In genomic region chr1:112702420-112703261, GRCh38 we compare ENCODE assay signal across 11 cellular contexts. TPM values are rescaled to one million over a fixed set of nuclear protein-coding genes. Genes with fewer than 3 reads are reported as not detected.
DNase-seq lines count a peak whose midpoint lies in the region; TF ChIP-seq lines count a peak whose summit lies in the region.
"Had no signal": no experiment of that assay in that cellular context is flagged by ENCODE, and none has a peak within 500 bp of the region (broad histone marks: within the 10 kb centered on the region; RNA-seq: fewer than 3 reads in every experiment).

No MANE protein-coding gene starts in this region.

- H3K4me3 ChIP-seq in adipocyte (ENCODE audit: low read length): no peak overlapping the region
- no peak overlapping the region for H3K4me3 ChIP-seq in testis

- WGBS in testis, 2 donors: 74 to 83% methylated on average over 7 to 12 of the region's 12 CpGs

- H3K4me1 ChIP-seq in adipocyte (ENCODE audit: control insufficient read depth, insufficient read depth, low read length) (peaks cover 57% of the 10 kb centered on the region), testis (peaks cover 81% of the 10 kb centered on the region)

- peaks cover 44% of the 10 kb centered on the region for H3K36me3 ChIP-seq in adipocyte (ENCODE audit: control insufficient read depth, insufficient read depth, low read length, severe bottlenecking)
- no peaks in the 10 kb centered on the region for H3K36me3 ChIP-seq in testis (ENCODE audit: low read depth, missing control alignments)

- peaks cover 88% of the 10 kb centered on the region for H3K4me1 Mint-ChIP-seq in mesothelial cell of epicardium

- TF ChIP-seq POLR2A in testis (IDR thresholded peaks at IDR 0.05): no peak

- peaks cover 21% of the 10 kb centered on the region for H3K36me3 Mint-ChIP-seq in mesothelial cell of epicardium

- peak overlapping the region; percentile 98 for H3K27ac Mint-ChIP-seq in mesothelial cell of epicardium

- peak overlapping the region; percentile 10 for H3K4me3 Mint-ChIP-seq in mesothelial cell of epicardium

- peak overlapping the region; percentile 93 for H3K27ac ChIP-seq in testis
- H3K27ac ChIP-seq: VCaP had no signal

- TF ChIP-seq CTCF in mesothelial cell of epicardium (IDR thresholded peaks at IDR 0.05; ENCODE audit: unreplicated experiment) (no peak), testis (IDR thresholded peaks at IDR 0.05) (no peak)

- H3K9me3 Mint-ChIP-seq in mesothelial cell of epicardium: no peaks in the 10 kb centered on the region

- H3K9me3 ChIP-seq in adipocyte (ENCODE audit: control insufficient read depth, low read length): no peaks in the 10 kb centered on the region
- H3K9me3 ChIP-seq in testis: no peaks in the 10 kb centered on the region

- H3K9ac ChIP-seq in adipocyte (ENCODE audit: low read length): peak overlapping the region; percentile 30

- no peaks in the 10 kb centered on the region for H3K27me3 ChIP-seq in adipocyte (replicated peaks; ENCODE audit: control insufficient read depth, insufficient read depth, low read length)
- no peaks in the 10 kb centered on the region for H3K27me3 ChIP-seq in testis

- DNase-seq in activated CD8-positive, alpha-beta memory T cell treated with anti-CD3 and anti-CD28 coated beads for 24 hours: peak; percentile 52
- DNase-seq in activated CD8-positive, alpha-beta memory T cell treated with anti-CD3 and anti-CD28 coated beads, Interleukin-2, amount 50 U/mL, for 4 hours: no peak
- DNase-seq in adipocyte (ENCODE audit: low read depth) (no peak), mesothelial cell of epicardium (ENCODE audit: low spot score in 2 of 2, unreplicated experiment in 2 of 2) (no peak), testis (no peak), iPS-NIHi7 (ENCODE audit: extremely low spot score) (no peak), activated gamma-delta T cell (lab: John Stamatoyannopoulos, UW) (no peak), iPS-NIHi11 (ENCODE audit: low spot score) (no peak)
- DNase-seq: foreskin melanocyte; NK-92 treated with Interleukin-12 subunit alpha and Interleukin-12 subunit beta, amount 100 ng/mL, for 24 hours had no signal

- intact Hi-C loops in testis (cut with DNase I; ENCODE audit: low total_unique reads): no loop called here

- H3K27me3 Mint-ChIP-seq in mesothelial cell of epicardium (ENCODE audit: low read depth): no peaks in the 10 kb centered on the region

RNA-seq across cellular contexts. Expression of gene RHOC, which starts 4.3 kb away (rescaled TPM):
- 159 to 163 TPM (median 162 TPM) in 3 replicates for total RNA-seq in mesothelial cell of epicardium
- total RNA-seq in testis: 100 to 1,000 TPM; 191 to 294 TPM
- 225 TPM for polyA plus RNA-seq in testis (ENCODE audit: insufficient read depth, low read depth, low replicate concordance)

RNA-seq across cellular contexts. Expression of gene PPM1J, which starts 12.5 kb away (rescaled TPM):
- 4.3 to 4.7 TPM (median 4.4 TPM) in 3 replicates for total RNA-seq in mesothelial cell of epicardium
- 10 to 100 TPM; 45.5 to 88.7 TPM for total RNA-seq in testis
- 69.5 TPM for polyA plus RNA-seq in testis (ENCODE audit: insufficient read depth, low read depth, low replicate concordance)

RNA-seq across cellular contexts. Expression of gene MOV10, which starts 28.2 kb away (rescaled TPM):
- total RNA-seq in mesothelial cell of epicardium (145 to 163 TPM (median 154 TPM) in 3 replicates), testis (100 to 1,000 TPM; 240 to 245 TPM)
- 137 TPM for polyA plus RNA-seq in testis (ENCODE audit: insufficient read depth, low read depth, low replicate concordance)
